In the genomic region with DNA sequence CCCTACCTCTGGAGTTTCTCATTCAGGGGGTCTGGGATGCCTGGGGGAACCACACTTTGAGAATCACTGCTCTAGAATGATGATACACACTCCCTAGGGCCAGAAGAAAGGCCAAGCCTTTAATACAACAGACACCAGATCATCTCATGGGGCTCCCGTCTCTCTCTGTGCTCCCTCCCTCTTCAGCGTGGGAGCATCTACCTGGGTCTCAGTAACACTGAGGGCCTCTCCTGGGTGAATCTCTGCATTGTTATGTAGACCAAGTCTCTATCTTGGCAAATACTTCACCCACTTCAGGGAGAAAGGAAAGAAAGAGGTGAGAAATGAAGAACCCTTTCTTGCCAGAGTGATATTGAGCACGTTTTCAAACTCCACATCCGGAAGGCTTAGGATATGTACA, we compare ENCODE assay signal across 2 cellular contexts.
A peak's percentile ranks its signal among the peaks of the same experiment; 100 is the strongest.
TF ChIP-seq lines count a peak whose summit lies in the region.

No MANE protein-coding gene starts in this region.

TF ChIP-seq in H1, 55 proteins besides CTCF, POLR2A, EP300 and RAD21:
- TF ChIP-seq, protein P1, sequence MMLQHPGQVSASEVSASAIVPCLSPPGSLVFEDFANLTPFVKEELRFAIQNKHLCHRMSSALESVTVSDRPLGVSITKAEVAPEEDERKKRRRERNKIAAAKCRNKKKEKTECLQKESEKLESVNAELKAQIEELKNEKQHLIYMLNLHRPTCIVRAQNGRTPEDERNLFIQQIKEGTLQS (IDR thresholded peaks at IDR 0.05; ENCODE audit: insufficient read depth, low read depth, low read length), result no peak
- TF ChIP-seq SRF (IDR thresholded peaks at IDR 0.05; ENCODE audit: low read depth, low read length), result no peak
- peak; percentile 50; the same call in 1 of the 2 replicates for TF ChIP-seq POU5F1 (IDR thresholded peaks at IDR 0.05; ENCODE audit: low read depth, low read length)
- no peak for TF ChIP-seq RBBP5 (IDR thresholded peaks at IDR 0.05; ENCODE audit: borderline replicate concordance, low read depth, low read length)
- TF ChIP-seq TAF1 (IDR thresholded peaks at IDR 0.05; ENCODE audit: low read depth, low read length), result no peak
- TF ChIP-seq, protein P2, sequence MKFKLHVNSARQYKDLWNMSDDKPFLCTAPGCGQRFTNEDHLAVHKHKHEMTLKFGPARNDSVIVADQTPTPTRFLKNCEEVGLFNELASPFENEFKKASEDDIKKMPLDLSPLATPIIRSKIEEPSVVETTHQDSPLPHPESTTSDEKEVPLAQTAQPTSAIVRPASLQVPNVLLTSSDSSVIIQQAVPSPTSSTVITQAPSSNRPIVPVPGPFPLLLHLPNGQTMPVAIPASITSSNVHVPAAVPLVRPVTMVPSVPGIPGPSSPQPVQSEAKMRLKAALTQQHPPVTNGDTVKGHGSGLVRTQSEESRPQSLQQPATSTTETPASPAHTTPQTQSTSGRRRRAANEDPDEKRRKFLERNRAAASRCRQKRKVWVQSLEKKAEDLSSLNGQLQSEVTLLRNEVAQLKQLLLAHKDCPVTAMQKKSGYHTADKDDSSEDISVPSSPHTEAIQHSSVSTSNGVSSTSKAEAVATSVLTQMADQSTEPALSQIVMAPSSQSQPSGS (IDR thresholded peaks at IDR 0.05; ENCODE audit: low read length), result no peak
- TF ChIP-seq NRF1 (IDR thresholded peaks at IDR 0.05; ENCODE audit: low read depth, low read length), result no peak
- 0 out of 4 replicates have a peak, but pooled peaks of 1 of the 2 experiments have one; percentile 47 for TF ChIP-seq HDAC2 (IDR thresholded peaks at IDR 0.05; ENCODE audit: borderline replicate concordance in 1 of 2, low read depth in 2 of 2, low read length in 2 of 2)
- TF ChIP-seq GABPA (IDR thresholded peaks at IDR 0.05; ENCODE audit: borderline replicate concordance, insufficient read depth, low read length), result no peak
- TF ChIP-seq RNF2 (IDR thresholded peaks at IDR 0.05; ENCODE audit: borderline replicate concordance, low read depth, low read length, missing control alignments, poor library complexity, severe bottlenecking), result no peak
- TF ChIP-seq CBX8 (IDR thresholded peaks at IDR 0.05; ENCODE audit: borderline replicate concordance, low read depth, low read length), result no peak

TF ChIP-seq in HepG2, 621 proteins besides CTCF, POLR2A, EP300 and RAD21:
- TF ChIP-seq ZZZ3 (CRISPR knock-in tag; IDR thresholded peaks at IDR 0.05; ENCODE audit: borderline replicate concordance), result no peak
- no peak for TF ChIP-seq XBP1 (CRISPR knock-in tag; IDR thresholded peaks at IDR 0.05)
- TF ChIP-seq RELA (CRISPR knock-in tag; IDR thresholded peaks at IDR 0.05), result no peak
